Comparison of ENCODE assay signal across 14 cellular contexts in genomic region chr12:48054955-48055821, GRCh38. TPM values are rescaled to one million over a fixed set of nuclear protein-coding genes. Genes with fewer than 3 reads are reported as not detected.
"Had no signal": no experiment of that assay in that cellular context is flagged by ENCODE, and none has a peak within 500 bp of the region (broad histone marks: within the 10 kb centered on the region; RNA-seq: fewer than 3 reads in every experiment).

No MANE protein-coding gene starts in this region.

- DNase-seq: aorta; endodermal cell; erythroblast; hypothalamus; kidney glomerular epithelial cell; ovary; sigmoid colon; stimulated activated naive CD4-positive, alpha-beta T cell treated with Interleukin-2 at 50 U/mL for 16 hours; upper lobe of left lung had no signal

- H3K27me3 Mint-ChIP-seq: activated naive CD4-positive, alpha-beta T cell treated with anti-CD3 and anti-CD28 coated beads, Interleukin-2, amount 50 U/mL, for 24 hours had no signal

- H3K4me1 Mint-ChIP-seq: endodermal cell, neural crest cell had no signal

- H3K4me3 Mint-ChIP-seq: activated naive CD4-positive, alpha-beta T cell treated with anti-CD3 and anti-CD28 coated beads, Interleukin-2, amount 50 U/mL, for 24 hours; endodermal cell; neural crest cell had no signal

- H3K9me3 Mint-ChIP-seq: endodermal cell had no signal

- H3K27ac Mint-ChIP-seq: activated naive CD4-positive, alpha-beta T cell treated with anti-CD3 and anti-CD28 coated beads, Interleukin-2, amount 50 U/mL, for 24 hours; endodermal cell had no signal

RNA-seq across cellular contexts. Expression of gene COL2A1, which starts 50.9 kb away (rescaled TPM):
- total RNA-seq: aorta, dermis microvascular lymphatic vessel endothelial cell, glomerular endothelial cell, mesenteric fat pad, sigmoid colon had no signal
